1 cellular context compared by ENCODE assay signal in the genomic region with DNA sequence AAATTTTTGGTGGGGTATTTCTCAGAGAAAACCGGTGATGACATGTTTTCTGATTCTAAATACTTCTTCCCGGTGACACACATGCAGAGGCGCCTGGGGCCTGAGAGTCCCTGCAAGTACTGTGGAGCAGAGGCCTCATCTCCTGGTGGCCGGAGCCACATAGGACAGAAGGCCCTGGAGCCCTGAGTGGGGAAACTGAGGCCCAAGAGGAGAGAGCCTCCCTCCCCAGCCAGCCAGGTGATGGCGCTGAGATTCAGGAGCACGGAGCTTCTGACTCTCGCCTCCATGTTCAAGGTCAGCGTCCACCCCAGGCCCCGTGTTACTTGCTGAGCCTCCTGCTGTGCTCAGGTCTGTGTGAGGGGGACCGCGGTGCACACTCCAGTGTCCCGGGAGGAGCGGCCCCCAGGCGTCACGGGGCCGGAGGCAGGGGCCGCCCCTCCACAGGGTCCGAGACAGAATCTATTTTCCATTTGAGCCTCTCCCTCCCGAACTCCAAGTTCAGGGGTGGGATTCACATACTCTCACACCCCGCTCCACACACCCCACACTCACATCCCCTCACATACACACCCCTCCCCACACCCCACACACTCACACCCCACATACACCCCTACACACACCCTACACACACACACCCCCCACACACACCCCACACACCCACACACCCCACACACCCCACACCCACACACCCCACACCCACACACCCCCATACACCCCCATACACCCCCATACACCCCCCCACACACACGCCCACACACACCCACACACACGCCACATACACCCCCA.
TF ChIP-seq lines count a peak whose summit lies in the region.

No MANE protein-coding gene starts in this region.

TF ChIP-seq in endothelial cell of umbilical vein, 7 proteins besides CTCF, POLR2A, EP300 and RAD21:
- TF ChIP-seq JUN (IDR thresholded peaks at IDR 0.05; ENCODE audit: borderline replicate concordance, insufficient read depth, insufficient read length, low read depth) (no peak), FOS (IDR thresholded peaks at IDR 0.05; ENCODE audit: borderline replicate concordance, insufficient read depth, low read length) (no peak), MYC (IDR thresholded peaks at IDR 0.05; ENCODE audit: low read depth, low read length) (no peak), EZH2 (IDR thresholded peaks at IDR 0.05; ENCODE audit: borderline replicate concordance, low read depth, low read length, severe bottlenecking) (no peak), POLR2AphosphoS5 (IDR thresholded peaks at IDR 0.05; ENCODE audit: insufficient read depth, low read depth, low read length) (no peak), GATA2 (IDR thresholded peaks at IDR 0.05; ENCODE audit: insufficient read depth, insufficient read length, low read depth, low read length) (no peak)
- TF ChIP-seq, protein P1, sequence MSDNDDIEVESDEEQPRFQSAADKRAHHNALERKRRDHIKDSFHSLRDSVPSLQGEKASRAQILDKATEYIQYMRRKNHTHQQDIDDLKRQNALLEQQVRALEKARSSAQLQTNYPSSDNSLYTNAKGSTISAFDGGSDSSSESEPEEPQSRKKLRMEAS (IDR thresholded peaks at IDR 0.05; ENCODE audit: insufficient read depth, insufficient read length), result no peak
